8 cellular contexts compared by ENCODE assay signal in genomic region chr12:124744659-124745467, GRCh38.
DNase-seq lines count a peak whose midpoint lies in the region; ATAC-seq and TF ChIP-seq lines count a peak whose summit lies in the region.

No MANE protein-coding gene starts in this region.

- H3K27me3 ChIP-seq in SU-DHL-6 (ENCODE audit: low read length) = no peaks in the 10 kb centered on the region

- H2AFZ ChIP-seq in SU-DHL-6 (ENCODE audit: low read depth, low read length, severe bottlenecking) = peak overlapping the region; percentile 8

- no TSS peak for BruUV-seq in Calu3 (replicated peaks; lab: Mats Ljungman, UMichigan)

- H3K4me2 ChIP-seq in SU-DHL-6 (ENCODE audit: low read depth, low read length, poor library complexity, severe bottlenecking) = peak overlapping the region; percentile 7

- no peaks in the 10 kb centered on the region for H3K9me3 Mint-ChIP-seq in Calu3 (ENCODE audit: low read depth, unreplicated experiment)

- no peaks in the 10 kb centered on the region for H3K79me2 ChIP-seq in SU-DHL-6 (ENCODE audit: insufficient read depth, low read length)

- H3F3A ChIP-seq in SU-DHL-6 (ENCODE audit: insufficient read depth) = no peaks in the 10 kb centered on the region

- H3K4me1 Mint-ChIP-seq in Calu3 (ENCODE audit: low read depth, unreplicated experiment) = peaks cover 92% of the 10 kb centered on the region

- no peak overlapping the region for H3K9ac ChIP-seq in SU-DHL-6 (ENCODE audit: low read length)

- peak overlapping the region; percentile 14 for H3K4me3 Mint-ChIP-seq in Calu3 (ENCODE audit: low read depth, unreplicated experiment)

- DNase-seq in Calu3 (peak; percentile 51), HCEC 1CT (peak; percentile 12), lung microvascular endothelial cell (ENCODE audit: low read depth in 2 of 2) (peak; percentile 36 to 45)
- DNase-seq in stimulated activated naive CD8-positive, alpha-beta T cell treated with anti-CD3 and anti-CD28 coated beads, Interleukin-15, Interleukin-2, amounts not matched to agents 100 U/mL and 50 U/mL, for 24 hours = no peak
- DNase-seq in activated T-cell treated with anti-CD3 and anti-CD28 coated beads, Interleukin-2, amount 50 U/mL, for 1 hour = no peak

- H3K27ac Mint-ChIP-seq in Calu3 (ENCODE audit: unreplicated experiment) = peak overlapping the region; percentile 82

- no peak for ATAC-seq in stimulated activated naive CD8-positive, alpha-beta T cell treated with anti-CD3 and anti-CD28 coated beads, Interleukin-15, Interleukin-2, amounts not matched to agents 100 U/mL and 50 U/mL, for 24 hours
- ATAC-seq in GM21381 (IDR thresholded peaks at IDR 0.05; ENCODE audit: unreplicated experiment) = no peak
- ATAC-seq in activated CD4-positive, CD25-positive, alpha-beta regulatory T cell treated with anti-CD3 and anti-CD28 coated beads, Interleukin-2, amount 50 U/mL, for 24 hours = no peak

- no peaks in the 10 kb centered on the region for H3K9me3 ChIP-seq in SU-DHL-6 (ENCODE audit: insufficient read depth, low read length)

- CTCF ChIA-PET in Calu3 (lab: Charles Lee) = interaction anchor here (0.7 to 2.8 kb wide), 2 partner anchors 226 to 286 kb away, joined by 3 to 13 read pairs; no protein-coding TSS in a partner anchor

- intact Hi-C loops in Calu3 (cut with micrococcal nuclease; ENCODE audit: unreplicated experiment) = loop anchor here (5.0 kb wide), 3 partner anchors 48 to 228 kb away; partner anchors contain the start of gene NCOR2

- H3K4me3 ChIP-seq in SU-DHL-6 (ENCODE audit: insufficient read depth, low read length, poor library complexity, severe bottlenecking) = no peak overlapping the region

- no peaks in the 10 kb centered on the region for H3K9me2 ChIP-seq in SU-DHL-6 (replicated peaks; ENCODE audit: insufficient read depth, low read length)

- H4K20me1 ChIP-seq in SU-DHL-6 (ENCODE audit: low read depth, low read length) = no peaks in the 10 kb centered on the region

- TF ChIP-seq CTCF in Calu3 (IDR thresholded peaks at IDR 0.05; ENCODE audit: unreplicated experiment) (no peak), SU-DHL-6 (IDR thresholded peaks at IDR 0.05; ENCODE audit: insufficient read depth, low read length, poor library complexity, severe bottlenecking) (no peak)

- H3K36me3 Mint-ChIP-seq in Calu3 (ENCODE audit: insufficient read depth, unreplicated experiment) = peaks cover 45% of the 10 kb centered on the region

- no peaks in the 10 kb centered on the region for H3K27me3 Mint-ChIP-seq in Calu3 (ENCODE audit: unreplicated experiment)

- no peak overlapping the region for H3K27ac ChIP-seq in SU-DHL-6 (ENCODE audit: low read depth, low read length)

- H3K36me3 ChIP-seq in SU-DHL-6 (ENCODE audit: low read length) = no peaks in the 10 kb centered on the region

Comparison
In these comparisons a context has a peak if more than half of its experiments do, and no peak if none do; other contexts are left out.
1. DNase-seq: peak in Calu3 (single experiment), HCEC 1CT (single experiment) and lung microvascular endothelial cell (2 of 2); none in stimulated activated naive CD8-positive, alpha-beta T cell treated with anti-CD3 and anti-CD28 coated beads, Interleukin-15, Interleukin-2, amounts not matched to agents 100 U/mL and 50 U/mL, for 24 hours (single experiment) and activated T-cell treated with anti-CD3 and anti-CD28 coated beads, Interleukin-2, amount 50 U/mL, for 1 hour (single experiment).